ENCODE assay signal across 1 cellular context in the genomic region with DNA sequence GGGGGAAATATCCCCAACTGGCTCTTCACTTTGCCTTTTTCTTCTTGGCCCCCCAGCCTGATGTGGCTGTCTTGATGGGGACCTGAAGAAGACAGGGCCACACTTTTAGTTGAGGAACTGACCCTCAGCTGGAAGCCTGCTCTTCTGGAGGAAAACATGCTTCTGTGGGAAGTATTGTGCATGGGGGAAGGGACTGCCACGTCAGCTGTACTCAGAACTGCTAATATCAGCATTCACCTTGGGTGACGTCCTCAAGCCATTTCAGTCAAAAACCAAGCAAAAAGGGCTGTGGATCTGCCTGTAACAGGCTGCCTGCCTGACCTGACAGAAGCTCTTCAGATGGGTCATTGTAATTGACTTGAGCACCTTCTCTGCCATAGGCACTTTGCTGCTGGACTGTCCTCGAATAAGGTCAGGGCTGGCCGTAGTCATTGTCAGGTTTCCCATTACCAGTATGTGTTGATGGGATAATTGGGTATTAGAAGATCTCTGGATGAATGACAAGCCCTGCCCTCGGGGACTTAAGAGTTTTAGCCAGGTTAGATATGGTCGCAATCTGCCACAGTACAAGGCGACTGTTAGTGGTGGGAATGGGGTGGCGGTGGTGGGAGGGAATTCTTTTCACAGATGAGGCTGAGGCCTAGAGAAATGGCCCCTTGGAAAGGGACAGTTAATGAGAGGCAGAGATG.
TF ChIP-seq lines count a peak whose summit lies in the region.

No MANE protein-coding gene starts in this region.

TF ChIP-seq in GM12878, 131 proteins besides CTCF, POLR2A, EP300 and RAD21:
- TF ChIP-seq NR2F1 (conservative IDR thresholded peaks at IDR 0.05) = no peak
- 0 out of 2 replicates have a peak, but pooled peaks have one; percentile 21 for TF ChIP-seq CREB1 (IDR thresholded peaks at IDR 0.05; ENCODE audit: low read depth)
- TF ChIP-seq GABPA (IDR thresholded peaks at IDR 0.05; ENCODE audit: low read depth) = no peak
